Comparison of ENCODE assay signal across 9 cellular contexts in genomic region chrX:71911023-71911730, GRCh38. TPM values are rescaled to one million over a fixed set of nuclear protein-coding genes. Genes with fewer than 3 reads are reported as not detected.
DNase-seq lines count a peak whose midpoint lies in the region; ATAC-seq and TF ChIP-seq lines count a peak whose summit lies in the region.
"Had no signal": no experiment of that assay in that cellular context is flagged by ENCODE, and none has a peak within 500 bp of the region (broad histone marks: within the 10 kb centered on the region; RNA-seq: fewer than 3 reads in every experiment).

No MANE protein-coding gene starts in this region.

- intact Hi-C loops in right cardiac atrium (cut with DNase I), result loop anchor here in 1 of 4 donors (5.0 to 10.0 kb wide), 2 partner anchors 84 to 221 kb away; partner anchors contain the start of gene RTL5

- peak; percentile 28 for TF ChIP-seq CTCF in C4-2B (conservative IDR thresholded peaks at IDR 0.05)

- ATAC-seq in right cardiac atrium (peak; percentile 68 to 70), HG02938 (IDR thresholded peaks at IDR 0.05; ENCODE audit: unreplicated experiment) (no peak), HG02852 (IDR thresholded peaks at IDR 0.05; ENCODE audit: unreplicated experiment) (no peak)

- H3K27ac ChIP-seq in C4-2B, result no peak overlapping the region
- no peak overlapping the region for H3K27ac ChIP-seq in right cardiac atrium (ENCODE audit: low read length)
- H3K27ac ChIP-seq in skin epidermis, result peak overlapping the region in 12 of 21 experiments; percentile 16 to 76 (median 47)
- H3K27ac ChIP-seq: epithelial cell of prostate had no signal

- under 1% methylated on average over 78 of the region's 81 CpGs for WGBS in right cardiac atrium

- no peaks in the 10 kb centered on the region for H3K4me1 ChIP-seq in right cardiac atrium (ENCODE audit: control insufficient read depth, insufficient read depth, low read length)

- no peaks in the 10 kb centered on the region for H3K9me3 ChIP-seq in right cardiac atrium (ENCODE audit: control insufficient read depth, low read length)

- no peaks in the 10 kb centered on the region for H3K27me3 ChIP-seq in right cardiac atrium (ENCODE audit: control insufficient read depth, insufficient read depth)

- H3K4me3 ChIP-seq in right cardiac atrium (ENCODE audit: low read length), result peak overlapping the region; percentile 65
- peak overlapping the region; percentile 28 to 43 (median 34) for H3K4me3 ChIP-seq in skin epidermis

- DNase-seq in NCI-H2171 (lab: John Stamatoyannopoulos, UW), result peak; percentile 41
- DNase-seq in activated naive CD4-positive, alpha-beta T cell treated with Interleukin-2 at 50 U/mL for 16 hours, result peak; percentile 34
- DNase-seq in right cardiac atrium, result peak; percentile 32 to 68 (median 55)
- DNase-seq in A172 (ENCODE audit: low spot score), result no peak

RNA-seq across cellular contexts. Expression of gene NHSL2, which starts 0.5 kb away (rescaled TPM):
- 1 to 10 TPM; 4.5 to 9.2 (median 7.4) TPM for total RNA-seq in right cardiac atrium
- polyA plus RNA-seq in right cardiac atrium, result 2.4 TPM
- not detected in 2 replicates for total RNA-seq in A172 (2014; rRNA removed; shearing (Covaris generic))

Comparison
In these comparisons a context has a peak if more than half of its experiments do, and no peak if none do; other contexts are left out.
1. H3K27ac ChIP-seq: peak in skin epidermis (12 of 21); none in C4-2B (single experiment) and right cardiac atrium (single experiment).
2. ATAC-seq: peak in right cardiac atrium (2 of 2); none in HG02938 (single experiment) and HG02852 (single experiment).